In the genomic region with DNA sequence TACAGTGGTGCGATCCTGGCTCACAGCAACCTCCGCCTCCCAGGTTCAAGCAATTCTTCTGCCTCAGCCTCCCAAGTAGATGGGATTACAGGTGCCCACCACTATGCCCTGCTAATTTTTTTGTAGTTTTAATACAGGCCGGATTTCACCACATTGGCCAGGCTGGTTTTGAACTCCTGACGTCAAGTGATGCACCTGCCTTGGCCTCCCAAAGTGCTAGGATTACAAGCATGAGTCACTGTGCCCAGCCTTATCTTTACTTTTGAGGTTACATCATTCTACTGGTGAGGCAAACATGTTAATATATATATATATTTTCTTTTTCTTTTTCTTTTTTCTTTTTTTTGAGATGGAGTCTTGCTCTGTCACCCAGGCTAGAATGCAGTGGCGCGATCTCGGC, we compare ENCODE assay signal across 1 cellular context. TPM values are rescaled to one million over a fixed set of nuclear protein-coding genes. Genes with fewer than 3 reads are reported as not detected.
"Had no signal": no experiment of that assay in that cellular context is flagged by ENCODE, and none has a peak within 500 bp of the region (broad histone marks: within the 10 kb centered on the region; RNA-seq: fewer than 3 reads in every experiment).

No MANE protein-coding gene starts in this region.

RNA-seq across cellular contexts. Expression of a gene that starts 16.9 kb away (rescaled TPM):
- total RNA-seq: ascending aorta had no signal
